In genomic region chr16:57049678-57050077, GRCh38 we compare ENCODE assay signal across 1 cellular context.
A peak's percentile ranks its signal among the peaks of the same experiment; 100 is the strongest.
TF ChIP-seq lines count a peak whose summit lies in the region.

No MANE protein-coding gene starts in this region.

TF ChIP-seq in GM12878, 131 proteins besides CTCF, POLR2A, EP300 and RAD21 (continued from another document):
- TF ChIP-seq SKIL (IDR thresholded peaks at IDR 0.05; ENCODE audit: low read depth, poor library complexity, severe bottlenecking) (peak; percentile 74), ETV6 (conservative IDR thresholded peaks at IDR 0.05 in 1 of 2, IDR thresholded peaks at IDR 0.05 in 1 of 2; ENCODE audit: borderline replicate concordance in 1 of 2, low read depth in 1 of 2) (peak in 1 of 2 experiments; percentile 54; a peak in 1 of 4 replicates), JUNB (IDR thresholded peaks at IDR 0.05) (peak; percentile 94), SRF (IDR thresholded peaks at IDR 0.05; ENCODE audit: low read depth in 2 of 2, low read length in 2 of 2) (peak in 1 of 2 experiments; percentile 54; a peak in 1 of 4 replicates), BHLHE40 (IDR thresholded peaks at IDR 0.05; ENCODE audit: borderline replicate concordance in 1 of 2, low read depth in 2 of 2, low read length in 1 of 2) (peak; percentile 33; a peak in 2 of 4 replicates), MEF2A (IDR thresholded peaks at IDR 0.05; ENCODE audit: insufficient read depth, low read depth, low read length) (peak; percentile 96), MTA2 (IDR thresholded peaks at IDR 0.05; ENCODE audit: low read depth) (peak; percentile 39; the same call in 1 of the 2 replicates), POU2F2 (IDR thresholded peaks at IDR 0.05; ENCODE audit: borderline replicate concordance, low read depth, low read length) (peak; percentile 63; the same call in 1 of the 3 replicates), ZBED1 (IDR thresholded peaks at IDR 0.05; ENCODE audit: borderline replicate concordance) (peak; percentile 91; the same call in 1 of the 2 replicates), IKZF1 (conservative IDR thresholded peaks at IDR 0.05) (peak; percentile 67; the same call in 1 of the 2 replicates), RCOR1 (conservative IDR thresholded peaks at IDR 0.05; ENCODE audit: low read depth, low read length) (no peak), HDAC6 (IDR thresholded peaks at IDR 0.05; ENCODE audit: unreplicated experiment) (no peak), NFXL1 (IDR thresholded peaks at IDR 0.05; ENCODE audit: borderline replicate concordance) (no peak), BCL3 (IDR thresholded peaks at IDR 0.05; ENCODE audit: borderline replicate concordance, insufficient read depth, low read depth, low read length, poor library complexity, severe bottlenecking) (peak; percentile 68), EED (IDR thresholded peaks at IDR 0.05; ENCODE audit: low read depth) (peak; percentile 93), TCF7 (IDR thresholded peaks at IDR 0.05; ENCODE audit: borderline replicate concordance) (peak; percentile 72), CBFB (IDR thresholded peaks at IDR 0.05; ENCODE audit: low read depth) (peak; percentile 55; the same call in 1 of the 2 replicates), TAF1 (IDR thresholded peaks at IDR 0.05; ENCODE audit: borderline replicate concordance, low read depth, low read length) (0 out of 2 replicates have a peak, but pooled peaks have one; percentile 23), BCL11A (IDR thresholded peaks at IDR 0.05; ENCODE audit: low read depth, low read length) (peak; percentile 85; the same call in 1 of the 2 replicates), PAX5 (IDR thresholded peaks at IDR 0.05; ENCODE audit: borderline replicate concordance, low read depth, low read length) (peak; percentile 85; the same call in 1 of the 2 replicates), CREM (IDR thresholded peaks at IDR 0.05; ENCODE audit: low read depth) (peak; percentile 79)
